Comparison of ENCODE assay signal across 8 cellular contexts in genomic region chr15:89167267-89168176, GRCh38. TPM values are rescaled to one million over a fixed set of nuclear protein-coding genes. Genes with fewer than 3 reads are reported as not detected.
DNase-seq lines count a peak whose midpoint lies in the region; ATAC-seq, FAIRE-seq and TF ChIP-seq lines count a peak whose summit lies in the region.

No MANE protein-coding gene starts in this region.

- H3K9me3 ChIP-seq in A549, result no peaks in the 10 kb centered on the region
- H3K9me3 ChIP-seq in H1 (ENCODE audit: insufficient read depth in 2 of 2, low read depth in 1 of 2, low read length in 1 of 2), result no peaks in the 10 kb centered on the region

- no peak overlapping the region for H3K14ac ChIP-seq in H1 (ENCODE audit: insufficient read length)

- no peak overlapping the region for H3K18ac ChIP-seq in H1 (ENCODE audit: extremely low read depth, low read length)

- H3K4me1 ChIP-seq in A549 (peaks cover 36% of the 10 kb centered on the region), H1 (replicated peaks in 1 of 4; ENCODE audit: control insufficient read depth in 3 of 4, insufficient read depth in 4 of 4, low read length in 3 of 4) (peaks cover 0 to 10% (median 6%) of the 10 kb centered on the region in 4 experiments; a peak in 2 of 7 replicates)

- ATAC-seq in A549, result peak; percentile 60 to 63
- peak; percentile 74 for ATAC-seq in HG03159 (IDR thresholded peaks at IDR 0.05; ENCODE audit: unreplicated experiment)
- ATAC-seq in activated B cell treated with CpG ODN at 0.5 μM for 24 hours (ENCODE audit: low read depth), result peak; percentile 25

- no peaks in the 10 kb centered on the region for H3K36me3 ChIP-seq in H1 (ENCODE audit: control insufficient read depth in 2 of 4, insufficient read depth in 4 of 4, low read length in 3 of 4)

- peak overlapping the region; percentile 60 to 71; a peak in 5 of 6 replicates for H3K27ac ChIP-seq in A549
- H3K27ac ChIP-seq in H1 (ENCODE audit: low read depth, low read length), result no peak overlapping the region

- no peak overlapping the region for H2BK12ac ChIP-seq in H1 (ENCODE audit: low read depth, low read length)

- H3K4me2 ChIP-seq in A549 (peak overlapping the region; percentile 43), H1 (ENCODE audit: insufficient read depth in 1 of 2, low read depth in 2 of 2, low read length in 2 of 2) (no peak overlapping the region)

- H4K91ac ChIP-seq in H1 (replicated peaks; ENCODE audit: insufficient read length, low read length), result no peak overlapping the region

- CTCF ChIA-PET in A549 (lab: Yijun Ruan, JAX), result interaction anchor here (0.7 to 21.7 kb wide), 21 partner anchors 7 to 308 kb away, joined by 3 to 735 read pairs (median 4); partner anchors contain the start of gene ABHD2
- CTCF ChIA-PET in activated B cell treated with CpG ODN at 0.5 μM for 24 hours (lab: Charles Lee), result interaction anchor here (0.7 to 3.4 kb wide), 2 partner anchors 10 to 39 kb away, joined by 3 to 14 read pairs; no protein-coding TSS in a partner anchor
- CTCF ChIA-PET in H1 (lab: Charles Lee; ENCODE audit: partially characterized antibody), result interaction anchor here (0.5 to 9.3 kb wide), 18 partner anchors 8 to 289 kb away, joined by 3 to 84 read pairs (median 4); partner anchors contain the start of gene ABHD2

- no peak overlapping the region for H4K8ac ChIP-seq in H1 (ENCODE audit: extremely low read depth, insufficient read depth, low read length)

- no peak overlapping the region for H2AFZ ChIP-seq in H1 (ENCODE audit: low read length)

- H2BK5ac ChIP-seq in H1 (ENCODE audit: low read depth, low read length), result peak overlapping the region; percentile 55; the same call in 1 of the 2 replicates

- POLR2A ChIA-PET in A549 (lab: Yijun Ruan, JAX) (interaction anchor here (0.9 to 1.3 kb wide), 2 partner anchors 47 to 48 kb away, joined by 3 read pairs; no protein-coding TSS in a partner anchor), activated B cell treated with CpG ODN at 0.5 μM for 24 hours (lab: Charles Lee) (no interaction called here), H1 (lab: Charles Lee; ENCODE audit: partially characterized antibody) (interaction anchor here (1.5 to 1.6 kb wide), 2 partner anchors 10 to 271 kb away, joined by 3 to 4 read pairs; no protein-coding TSS in a partner anchor)

- H3K23me2 ChIP-seq in H1 (ENCODE audit: low read depth, low read length), result no peaks in the 10 kb centered on the region

- no peaks in the 10 kb centered on the region for H3K27me3 ChIP-seq in H1 (replicated peaks in 1 of 4; ENCODE audit: control insufficient read depth in 3 of 4, extremely low read depth in 1 of 4, insufficient read depth in 3 of 4, low read length in 3 of 4)

- no peak for FAIRE-seq in A549 (lab: Jason Lieb, UNC)
- no peak for FAIRE-seq in H1 (lab: Jason Lieb, UNC)

- peaks cover 21% of the 10 kb centered on the region for H3K36me3 Mint-ChIP-seq in activated B cell treated with CpG ODN at 0.5 μM for 24 hours (ENCODE audit: low read depth)

- H3K79me1 ChIP-seq in H1 (ENCODE audit: low read depth, low read length), result no peaks in the 10 kb centered on the region

- H3K56ac ChIP-seq in H1 (replicated peaks; ENCODE audit: insufficient read length, low read depth, low read length), result no peak overlapping the region

- H2BK20ac ChIP-seq in H1 (ENCODE audit: low read length), result no peak overlapping the region

- H3K9ac ChIP-seq in H1 (replicated peaks in 1 of 4; ENCODE audit: extremely low read depth in 1 of 4, low read depth in 3 of 4, low read length in 3 of 4), result no peak overlapping the region; a peak in 1 of 7 replicates

- TF ChIP-seq RAD21 in A549 (conservative IDR thresholded peaks at IDR 0.05 in 1 of 2, IDR thresholded peaks at IDR 0.05 in 1 of 2) (no peak), H1 (IDR thresholded peaks at IDR 0.05 in 1 of 2, conservative IDR thresholded peaks at IDR 0.05 in 1 of 2; ENCODE audit: low read depth in 2 of 2, low read length in 2 of 2) (no peak)

- DNase-seq in A549 (ENCODE audit: low read depth in 1 of 2, low spot score in 1 of 2) (peak; percentile 44 to 48), GM19238 (ENCODE audit: insufficient read length, low spot score) (peak; percentile 26), activated B cell treated with CpG ODN at 0.5 μM for 24 hours (no peak), H1 (ENCODE audit: low read depth in 1 of 2, low spot score in 2 of 2) (no peak), retinal pigment epithelial cell (ENCODE audit: low read depth) (peak; percentile 65), SK-N-DZ (ENCODE audit: low spot score) (no peak), NCI-H146 treated with DMSO at 0.1 percent for 48 hours (lab: John Stamatoyannopoulos, UW; ENCODE audit: unreplicated experiment) (no peak)

- H4K5ac ChIP-seq in H1 (ENCODE audit: insufficient read length, low read depth, low read length), result no peak overlapping the region

- H3K4me3 ChIP-seq in A549, result no peak overlapping the region
- H3K4me3 ChIP-seq in H1 (ENCODE audit: extremely low read depth in 1 of 4, insufficient read depth in 2 of 4, low read depth in 3 of 4, low read length in 4 of 4), result no peak overlapping the region
- no peak overlapping the region for H3K4me3 ChIP-seq in retinal pigment epithelial cell (ENCODE audit: low read length)

- H3K79me2 ChIP-seq in H1 (ENCODE audit: control insufficient read depth in 1 of 2, insufficient read depth in 2 of 2, low read length in 2 of 2), result no peaks in the 10 kb centered on the region

- WGBS in A549 (ENCODE audit: missing lambda C conversion rate), result 21% methylated on average over 7 of the region's 7 CpGs
- WGBS in H1 (ENCODE audit: extremely low coverage in 1 of 2, insufficient coverage in 1 of 2, insufficient read length in 1 of 2, insufficient replicate concordance in 2 of 2, low coverage in 1 of 2, low lambda C conversion rate in 2 of 2, missing lambda C conversion rate in 1 of 2), 2 experiments, result 89% methylated on average over 7 of the region's 7 CpGs; no CpG with 5 or more reads in 1 of the 2 experiments

- H2BK120ac ChIP-seq in H1 (replicated peaks; ENCODE audit: low read depth, low read length), result no peak overlapping the region

- H3K9me3 Mint-ChIP-seq in activated B cell treated with CpG ODN at 0.5 μM for 24 hours, result no peaks in the 10 kb centered on the region

- peaks cover 3% of the 10 kb centered on the region for H3K4me1 Mint-ChIP-seq in activated B cell treated with CpG ODN at 0.5 μM for 24 hours

- TF ChIP-seq CTCF in A549 (IDR thresholded peaks at IDR 0.05) (no peak), activated B cell treated with CpG ODN at 0.5 μM for 24 hours (IDR thresholded peaks at IDR 0.05) (no peak), H1 (IDR thresholded peaks at IDR 0.05; ENCODE audit: control extremely low read depth in 1 of 3, insufficient read depth in 1 of 3, low read depth in 1 of 3, low read length in 3 of 3) (no peak), retinal pigment epithelial cell (conservative IDR thresholded peaks at IDR 0.05; ENCODE audit: low read depth, low read length) (no peak)

- H3K27ac Mint-ChIP-seq in activated B cell treated with CpG ODN at 0.5 μM for 24 hours, result peak overlapping the region; percentile 2

- no peak overlapping the region for H3K4ac ChIP-seq in H1 (replicated peaks; ENCODE audit: insufficient read length, low read depth, low read length)

- H2BK15ac ChIP-seq in H1 (ENCODE audit: low read length), result 0 out of 2 replicates have a peak overlapping the region, but pooled peaks have one; percentile 33

- H3K27me3 Mint-ChIP-seq in activated B cell treated with CpG ODN at 0.5 μM for 24 hours, result no peaks in the 10 kb centered on the region

- no peak overlapping the region for H3K4me3 Mint-ChIP-seq in activated B cell treated with CpG ODN at 0.5 μM for 24 hours

- H2AK5ac ChIP-seq in H1 (ENCODE audit: low read depth, low read length), result no peak overlapping the region

- no peaks in the 10 kb centered on the region for H4K20me1 ChIP-seq in H1 (replicated peaks in 1 of 2; ENCODE audit: control insufficient read depth in 1 of 2, insufficient read depth in 2 of 2, low read length in 2 of 2)

- intact Hi-C loops in activated B cell treated with CpG ODN at 0.5 μM for 24 hours (cut with micrococcal nuclease), result no loop called here

- H3K23ac ChIP-seq in H1 (ENCODE audit: insufficient read length), result no peak overlapping the region

- TF ChIP-seq EP300 in A549 (IDR thresholded peaks at IDR 0.05), result no peak
- TF ChIP-seq EP300 in H1 (IDR thresholded peaks at IDR 0.05; ENCODE audit: borderline replicate concordance in 1 of 2, low read depth in 2 of 2, low read length in 2 of 2), result no peak

- TF ChIP-seq POLR2A in A549 (IDR thresholded peaks at IDR 0.05; ENCODE audit: low read length), result no peak
- TF ChIP-seq POLR2A in H1 (IDR thresholded peaks at IDR 0.05; ENCODE audit: control extremely low read depth in 1 of 2, low read depth in 2 of 2, low read length in 2 of 2), result no peak

TF ChIP-seq in A549, 52 proteins besides CTCF, POLR2A, EP300 and RAD21 (continues in another document):
- peak; percentile 34; the same call in 1 of the 2 replicates for TF ChIP-seq NFE2L2 (conservative IDR thresholded peaks at IDR 0.05; ENCODE audit: low read length)

TF ChIP-seq in H1, 55 proteins besides CTCF, POLR2A, EP300 and RAD21:
- 0 out of 2 replicates have a peak, but pooled peaks have one; percentile 19 for TF ChIP-seq BACH1 (IDR thresholded peaks at IDR 0.05; ENCODE audit: low read length)
- TF ChIP-seq NANOG (IDR thresholded peaks at IDR 0.05; ENCODE audit: insufficient read depth, low read depth, low read length, poor library complexity, severe bottlenecking), result no peak
- TF ChIP-seq RBBP5 (IDR thresholded peaks at IDR 0.05; ENCODE audit: borderline replicate concordance, low read depth, low read length), result no peak

RNA-seq across cellular contexts. Expression of gene RLBP1, which starts 53.9 kb away (rescaled TPM):
- polyA plus RNA-seq in A549 (2011; rRNA removed), result not detected in 2 replicates
- polyA plus RNA-seq in A549 (2012; cell fraction: cytosol; rRNA removed), result not detected in 2 replicates
- polyA plus RNA-seq in A549 (2012; cell fraction: nucleus; rRNA removed), result not detected in 2 replicates
- polyA plus RNA-seq in A549 (2017; fragmentation: RNase III; extraction: RNeasy Plus Mini Kit Qiagen cat#74134 plus additional on column Dnase treatment), result not detected in 3 replicates
- not detected in 2 replicates for polyA minus RNA-seq in A549 (2011; rRNA and poly(A)+ RNA removed)
- total RNA-seq in activated B cell treated with CpG ODN at 0.5 μM for 24 hours, result not detected in 2 replicates
- total RNA-seq in H1 (2021; fragmentation: NEBNext Ultra II Directional; extraction: Animal tissue kit (Norgen Biotek cat#: 25700)), result not detected in 2 replicates
- 0.05 TPM in 2 replicates for polyA plus RNA-seq in H1 (2011; rRNA removed)
- 0.06 TPM for polyA plus RNA-seq in H1 (2011; cell fraction: cytosol; rRNA removed)
- not detected for polyA plus RNA-seq in H1 (2011; cell fraction: nucleus; rRNA removed)
- not detected in 4 replicates for polyA plus RNA-seq in H1 (2012, experiment 1 of 2)
- not detected for polyA plus RNA-seq in H1 (2012, experiment 2 of 2)
- polyA plus RNA-seq in H1 (2013, experiment 1 of 2), result not detected
- polyA plus RNA-seq in H1 (2013, experiment 2 of 2), result not detected
- not detected in 2 replicates for polyA minus RNA-seq in H1 (2011; rRNA and poly(A)+ RNA removed)
- not detected for polyA minus RNA-seq in H1 (2011; cell fraction: cytosol; rRNA and poly(A)+ RNA removed)
- polyA minus RNA-seq in H1 (2011; cell fraction: nucleus; rRNA and poly(A)+ RNA removed), result not detected
- polyA plus RNA-seq in SK-N-DZ (2014; cell fraction: cytosol; rRNA removed), result not detected in 2 replicates
- polyA plus RNA-seq in SK-N-DZ (2014; cell fraction: nucleus; rRNA removed), result not detected in 2 replicates

Comparison
In these comparisons a context has a peak if more than half of its experiments do, and no peak if none do; other contexts are left out.
1. DNase-seq: peak in A549 (2 of 2), GM19238 (single experiment) and retinal pigment epithelial cell (single experiment); none in activated B cell treated with CpG ODN at 0.5 μM for 24 hours (single experiment), H1 (0 of 2), SK-N-DZ (single experiment) and NCI-H146 treated with DMSO at 0.1 percent for 48 hours (single experiment).
2. Of the 18 proteins assayed by ChIP-seq in both H1 and A549: peak only in H1: none; only in A549: MAFK and MAX; in both: none; in neither: 16.
3. Peak in every context shown above with its lines, with median percentiles within 50 percentile points of each other: ATAC-seq.